Comparison of ENCODE assay signal across 7 cellular contexts in genomic region chr3:52361011-52361410, GRCh38.
"Had no signal": no experiment of that assay in that cellular context is flagged by ENCODE, and none has a peak within 500 bp of the region (broad histone marks: within the 10 kb centered on the region; RNA-seq: fewer than 3 reads in every experiment).

No MANE protein-coding gene starts in this region.

- H3K4me3 ChIP-seq: GM23338, HAP-1 had no signal

- H3K4me2 ChIP-seq: GM23338 had no signal

- H3K27ac ChIP-seq: HL-60 had no signal

- FAIRE-seq: HepG2 had no signal

- H3K9me3 ChIP-seq: HAP-1 had no signal

- H3K36me3 ChIP-seq: HAP-1 had no signal

- DNase-seq: H7, HFFc6 had no signal

- ATAC-seq: HCT116, HepG2 had no signal

- H3K4me1 ChIP-seq: HAP-1 had no signal

- H2AFZ ChIP-seq: GM23338 had no signal
